In genomic region chr10:123995082-123995460, GRCh38 we compare ENCODE assay signal across 9 cellular contexts.
DNase-seq lines count a peak whose midpoint lies in the region; ATAC-seq and TF ChIP-seq lines count a peak whose summit lies in the region.
"Had no signal": no experiment of that assay in that cellular context is flagged by ENCODE, and none has a peak within 500 bp of the region (broad histone marks: within the 10 kb centered on the region; RNA-seq: fewer than 3 reads in every experiment).

No MANE protein-coding gene starts in this region.

- H2AFZ ChIP-seq in IMR-90 (replicated peaks; ENCODE audit: low read length, poor library complexity): peak overlapping the region; percentile 86

- no peak overlapping the region for H3K23ac ChIP-seq in IMR-90 (ENCODE audit: low read depth, low read length)

- H3K4me1 ChIP-seq in IMR-90 (ENCODE audit: control insufficient read depth, insufficient read depth, low read length): peaks cover 3% of the 10 kb centered on the region; the same call in 1 of the 2 replicates
- H3K4me1 ChIP-seq in endodermal cell (ENCODE audit: control insufficient read depth, insufficient read depth, low read length): no peaks in the 10 kb centered on the region

- peaks cover 48% of the 10 kb centered on the region for H3K27me3 Mint-ChIP-seq in endodermal cell (ENCODE audit: insufficient read depth)
- H3K27me3 Mint-ChIP-seq in nephron (ENCODE audit: low read depth): peaks cover 59% of the 10 kb centered on the region

- WGBS in IMR-90 (ENCODE audit: extremely low coverage in 2 of 2, insufficient read length in 1 of 2), 2 experiments: 80% methylated on average over 1 of the region's 11 CpGs; no CpG with 5 or more reads in 1 of the 2 experiments
- WGBS in endodermal cell (ENCODE audit: insufficient coverage in 1 of 2, insufficient read length in 1 of 2), 2 experiments: 18 to 33% methylated on average over 1 to 11 of the region's 11 CpGs

- in situ Hi-C loops in IMR-90 (cut with MboI; ENCODE audit: low sequenced_read_pairs): no loop called here

- no peak overlapping the region for H2BK5ac ChIP-seq in IMR-90 (ENCODE audit: low read depth, low read length, poor library complexity, severe bottlenecking)

- H3K4me3 ChIP-seq in IMR-90 (ENCODE audit: insufficient read depth, low read depth, low read length) (no peak overlapping the region), endodermal cell (ENCODE audit: low read length) (peak overlapping the region; percentile 59)

- H3K4me3 Mint-ChIP-seq in endodermal cell (peak overlapping the region; percentile 55), nephron (peak overlapping the region; percentile 35 to 76 (median 70))

- DNase-seq in AG20443 (ENCODE audit: low spot score) (peak; percentile 46), IMR-90 (peak; percentile 2), endodermal cell (no peak), SHP77 treated with DMSO at 0.1 percent for 48 hours (lab: John Stamatoyannopoulos, UW) (no peak), NCI-H1048 (lab: John Stamatoyannopoulos, UW) (no peak), GM03348 (ENCODE audit: low spot score) (no peak), kidney tubule cell (ENCODE audit: low spot score) (no peak)

- dilution Hi-C loops in IMR-90 (cut with HindIII; ENCODE audit: low sequenced_read_pairs, unreplicated experiment): loop anchor here (25.0 kb wide), 1 partner anchor 392 kb away; no protein-coding TSS in a partner anchor

- peak overlapping the region; percentile 82 for H2AK9ac ChIP-seq in IMR-90 (replicated peaks; ENCODE audit: low read depth, low read length, poor library complexity)

- H4K8ac ChIP-seq in IMR-90 (ENCODE audit: low read depth in 2 of 2, low read length in 2 of 2): peak overlapping the region in 1 of 2 experiments; percentile 8; a peak in 1 of 4 replicates

- H4K5ac ChIP-seq in IMR-90 (ENCODE audit: low read depth, low read length): no peak overlapping the region

- no TSS peak for BruUV-seq in IMR-90 (replicated peaks; lab: Mats Ljungman, UMichigan)

- H3K9me3 Mint-ChIP-seq in endodermal cell (no peaks in the 10 kb centered on the region), nephron (peaks cover 7% of the 10 kb centered on the region)

- TF ChIP-seq POLR2A in IMR-90 (IDR thresholded peaks at IDR 0.05; ENCODE audit: low read depth, low read length): no peak

- CTCF ChIA-PET in IMR-90 (lab: Yijun Ruan, JAX): interaction anchor here (0.6 to 2.1 kb wide), 8 partner anchors 11 to 409 kb away, joined by 3 to 18 read pairs (median 4); no protein-coding TSS in a partner anchor

- H3K4ac ChIP-seq in IMR-90 (ENCODE audit: low read depth, low read length): no peak overlapping the region

- H4K91ac ChIP-seq in IMR-90 (ENCODE audit: insufficient read depth, low read depth, low read length): no peak overlapping the region

- no peak overlapping the region for H3K9ac ChIP-seq in IMR-90 (ENCODE audit: low read depth, low read length)
- H3K9ac ChIP-seq in endodermal cell (ENCODE audit: extremely low read depth, low read length, poor library complexity, severe bottlenecking): no peak overlapping the region

- H3K79me1 ChIP-seq in IMR-90 (ENCODE audit: low read depth in 1 of 2, low read length in 2 of 2): no peaks in the 10 kb centered on the region

- H3K18ac ChIP-seq in IMR-90 (ENCODE audit: low read depth, low read length): no peak overlapping the region

- no peak overlapping the region; the same call in 1 of the 2 replicates for H3K4me2 ChIP-seq in IMR-90 (ENCODE audit: low read depth, low read length)

- H3K56ac ChIP-seq in IMR-90 (ENCODE audit: extremely low read depth, insufficient read depth, low read length): no peak overlapping the region

- H3K27ac ChIP-seq in IMR-90 (ENCODE audit: insufficient read depth, low read length) (no peak overlapping the region), endodermal cell (ENCODE audit: low read depth, low read length) (no peak overlapping the region)
- H3K27ac ChIP-seq: HL-60 had no signal

- TF ChIP-seq RAD21 in IMR-90 (IDR thresholded peaks at IDR 0.05; ENCODE audit: low read length): no peak

- H2AK5ac ChIP-seq in IMR-90 (ENCODE audit: low read depth, low read length): no peak overlapping the region

- H3K36me3 Mint-ChIP-seq in endodermal cell (ENCODE audit: low read depth): no peaks in the 10 kb centered on the region
- no peaks in the 10 kb centered on the region for H3K36me3 Mint-ChIP-seq in nephron (ENCODE audit: low read depth)

- H3K27ac Mint-ChIP-seq in endodermal cell (no peak overlapping the region), nephron (peak overlapping the region in 1 of 3 experiments; percentile 3)

- no peak; the same call in 1 of the 2 replicates for ATAC-seq in IMR-90 (ENCODE audit: low read depth)

- intact Hi-C loops in IMR-90 (cut with micrococcal nuclease): no loop called here

- H3K14ac ChIP-seq in IMR-90 (replicated peaks; ENCODE audit: low read depth, low read length): no peak overlapping the region

- no peak overlapping the region for H2BK15ac ChIP-seq in IMR-90 (ENCODE audit: low read depth, low read length)

- H3K27me3 ChIP-seq in IMR-90 (ENCODE audit: control insufficient read depth, insufficient read depth, low read length) (peaks cover 4% of the 10 kb centered on the region; the same call in 1 of the 2 replicates), endodermal cell (ENCODE audit: control insufficient read depth, insufficient read depth, low read length, poor library complexity, severe bottlenecking) (peaks cover 45% of the 10 kb centered on the region)

- H3K36me3 ChIP-seq in IMR-90 (ENCODE audit: control insufficient read depth, insufficient read depth, low read length) (no peaks in the 10 kb centered on the region), endodermal cell (ENCODE audit: control insufficient read depth, insufficient read depth, low read length) (no peaks in the 10 kb centered on the region)

- no peaks in the 10 kb centered on the region for H4K20me1 ChIP-seq in IMR-90 (ENCODE audit: insufficient read depth, low read length)

- no peaks in the 10 kb centered on the region for H3K9me1 ChIP-seq in IMR-90 (ENCODE audit: insufficient read depth, low read length)

- H3K4me1 Mint-ChIP-seq in endodermal cell: no peaks in the 10 kb centered on the region
- peaks cover 17% of the 10 kb centered on the region for H3K4me1 Mint-ChIP-seq in nephron

- no peak overlapping the region for H2BK120ac ChIP-seq in IMR-90 (ENCODE audit: low read depth, low read length)

- TF ChIP-seq CTCF in IMR-90 (conservative IDR thresholded peaks at IDR 0.05; ENCODE audit: low read depth, low read length): no peak
- TF ChIP-seq CTCF in endodermal cell (conservative IDR thresholded peaks at IDR 0.05): no peak
- TF ChIP-seq CTCF in nephron (IDR thresholded peaks at IDR 0.05; ENCODE audit: unreplicated experiment in 3 of 3): no peak

- H2BK20ac ChIP-seq in IMR-90 (ENCODE audit: low read depth, low read length): no peak overlapping the region

- POLR2A ChIA-PET in IMR-90 (lab: Charles Lee; ENCODE audit: unreplicated experiment): no interaction called here

- H3K9me3 ChIP-seq in IMR-90 (ENCODE audit: control insufficient read depth, insufficient read depth, low read length): no peaks in the 10 kb centered on the region
- H3K9me3 ChIP-seq in endodermal cell (ENCODE audit: control insufficient read depth, low read length): no peaks in the 10 kb centered on the region

TF ChIP-seq in IMR-90, 13 proteins besides CTCF, POLR2A, EP300 and RAD21:
- no peak for TF ChIP-seq RFX5 (IDR thresholded peaks at IDR 0.05; ENCODE audit: low read depth, low read length)

Comparison
In these comparisons a context has a peak if more than half of its experiments do, and no peak if none do; other contexts are left out.
1. DNase-seq: peak in AG20443 (single experiment) and IMR-90 (single experiment); none in endodermal cell (single experiment), SHP77 treated with DMSO at 0.1 percent for 48 hours (single experiment), NCI-H1048 (single experiment), GM03348 (single experiment) and kidney tubule cell (single experiment).